ENCODE assay signal across 29 cellular contexts in the genomic region with DNA sequence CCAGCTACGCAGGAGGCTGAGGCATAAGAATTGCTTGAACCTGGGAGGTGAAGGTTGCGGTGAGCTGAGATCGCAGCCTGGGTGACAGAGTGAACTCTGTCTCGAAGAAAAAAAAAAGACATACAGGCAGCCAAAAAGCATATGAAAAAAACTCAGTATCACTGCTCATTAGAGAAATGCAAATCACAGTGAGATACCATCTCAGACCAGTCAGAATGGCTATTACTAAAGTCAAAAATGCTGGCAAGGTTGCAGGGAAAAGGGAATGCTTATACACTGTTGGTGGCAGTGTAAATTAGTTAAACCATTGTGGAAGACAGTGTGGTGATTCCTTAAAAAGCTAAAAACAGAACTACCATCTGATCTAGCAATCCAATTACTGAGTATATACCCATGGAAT.
"Had no signal": no experiment of that assay in that cellular context is flagged by ENCODE, and none has a peak within 500 bp of the region (broad histone marks: within the 10 kb centered on the region; RNA-seq: fewer than 3 reads in every experiment).

No MANE protein-coding gene starts in this region.

- H3K4me1 ChIP-seq: colonic mucosa, gastrocnemius medialis had no signal

- H3K27me3 Mint-ChIP-seq: effector memory CD8-positive, alpha-beta T cell had no signal

- H3K9me3 Mint-ChIP-seq: dendritic cell treated with granulocyte-macrophage colony-stimulating factor and Interleukin-4, amounts not matched to agents 40 ng/mL and 50 ng/mL, for 4 days had no signal

- H3K27me3 ChIP-seq: colonic mucosa, dorsolateral prefrontal cortex, foreskin keratinocyte, gastrocnemius medialis, heart left ventricle, hepatocyte had no signal

- H3K27ac ChIP-seq: colonic mucosa, coronary artery, dorsolateral prefrontal cortex, epithelial cell of prostate, esophagus muscularis mucosa, esophagus squamous epithelium, foreskin keratinocyte, gastrocnemius medialis, gastroesophageal sphincter, heart left ventricle, heart right ventricle, hepatocyte had no signal

- H2AFZ ChIP-seq: hepatocyte had no signal

- H3K4me2 ChIP-seq: hepatocyte had no signal

- DNase-seq: colonic mucosa; cortex of kidney; dermis blood vessel endothelial cell; dorsolateral prefrontal cortex; effector CD4-positive, alpha-beta T cell; effector CD8-positive, alpha-beta T cell; effector memory CD4-positive, alpha-beta T cell; effector memory CD8-positive, alpha-beta T cell; erythroblast; esophagus squamous epithelium; foreskin fibroblast; foreskin keratinocyte; foreskin melanocyte; gastrocnemius medialis; glutamatergic neuron; head of caudate nucleus; heart left ventricle; heart right ventricle had no signal

- H3K27ac Mint-ChIP-seq: dendritic cell treated with granulocyte-macrophage colony-stimulating factor and Interleukin-4, amounts not matched to agents 40 ng/mL and 50 ng/mL, for 4 days; effector memory CD8-positive, alpha-beta T cell; endodermal cell had no signal

- FAIRE-seq: endometrium, endothelial cell of umbilical vein, frontal cortex had no signal

- H3K79me2 ChIP-seq: hepatocyte had no signal

- H3K4me3 Mint-ChIP-seq: dendritic cell treated with granulocyte-macrophage colony-stimulating factor and Interleukin-4, amounts not matched to agents 40 ng/mL and 50 ng/mL, for 4 days; effector memory CD8-positive, alpha-beta T cell; endodermal cell had no signal

- H3K9me3 ChIP-seq: colonic mucosa had no signal

- H3K4me3 ChIP-seq: colonic mucosa, coronary artery, dorsolateral prefrontal cortex, esophagus muscularis mucosa, esophagus squamous epithelium, gastrocnemius medialis, gastroesophageal sphincter, heart left ventricle, heart right ventricle, hepatocyte had no signal

- ATAC-seq: effector memory CD8-positive, alpha-beta T cell; esophagus mucosa; foreskin keratinocyte; gastrocnemius medialis; gastroesophageal sphincter; heart left ventricle; heart right ventricle had no signal

- H3K36me3 ChIP-seq: colonic mucosa, esophagus muscularis mucosa, esophagus squamous epithelium, gastroesophageal sphincter, heart left ventricle, heart right ventricle had no signal
